Comparison of ENCODE assay signal across 1 cellular context in the genomic region with DNA sequence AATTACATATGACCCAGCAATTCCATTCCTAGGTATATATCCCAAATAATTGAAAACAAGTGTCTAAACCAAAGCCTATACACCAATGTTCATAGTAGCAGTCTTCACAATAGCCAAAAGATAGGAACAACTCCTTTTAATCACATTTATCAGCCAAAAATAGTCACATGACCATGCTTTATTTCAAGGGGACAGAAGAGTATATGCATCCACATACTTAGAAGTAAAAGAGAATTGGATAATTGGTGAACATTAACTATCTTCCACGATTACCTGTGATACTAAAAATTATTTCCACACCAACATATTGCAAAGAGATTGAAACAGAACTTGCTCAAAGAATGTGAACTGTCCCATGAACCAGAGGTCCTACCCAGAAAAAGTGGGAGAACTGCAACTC.
TF ChIP-seq lines count a peak whose summit lies in the region.

No MANE protein-coding gene starts in this region.

TF ChIP-seq in K562, 482 proteins besides CTCF, POLR2A, EP300 and RAD21:
- TF ChIP-seq, protein P1, sequence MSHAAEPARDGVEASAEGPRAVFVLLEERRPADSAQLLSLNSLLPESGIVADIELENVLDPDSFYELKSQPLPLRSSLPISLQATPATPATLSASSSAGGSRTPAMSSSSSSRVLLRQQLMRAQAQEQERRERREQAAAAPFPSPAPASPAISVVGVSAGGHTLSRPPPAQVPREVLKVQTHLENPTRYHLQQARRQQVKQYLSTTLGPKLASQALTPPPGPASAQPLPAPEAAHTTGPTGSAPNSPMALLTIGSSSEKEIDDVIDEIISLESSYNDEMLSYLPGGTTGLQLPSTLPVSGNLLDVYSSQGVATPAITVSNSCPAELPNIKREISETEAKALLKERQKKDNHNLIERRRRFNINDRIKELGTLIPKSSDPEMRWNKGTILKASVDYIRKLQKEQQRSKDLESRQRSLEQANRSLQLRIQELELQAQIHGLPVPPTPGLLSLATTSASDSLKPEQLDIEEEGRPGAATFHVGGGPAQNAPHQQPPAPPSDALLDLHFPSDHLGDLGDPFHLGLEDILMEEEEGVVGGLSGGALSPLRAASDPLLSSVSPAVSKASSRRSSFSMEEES (CRISPR knock-in tag; IDR thresholded peaks at IDR 0.05) = peak; percentile 77
- no peak for TF ChIP-seq ZNF274 (IDR thresholded peaks at IDR 0.05; ENCODE audit: borderline replicate concordance, low read depth, low read length)
- TF ChIP-seq FOXA1 (IDR thresholded peaks at IDR 0.05; ENCODE audit: borderline replicate concordance) = no peak
- TF ChIP-seq SMARCB1 (IDR thresholded peaks at IDR 0.05; ENCODE audit: insufficient read length, low read depth) = no peak
- no peak for TF ChIP-seq PHF8 (IDR thresholded peaks at IDR 0.05; ENCODE audit: borderline replicate concordance, low read length)
